In genomic region chr2:112690853-112691390, GRCh38 we compare ENCODE assay signal across 1 cellular context.
TF ChIP-seq lines count a peak whose summit lies in the region.

No MANE protein-coding gene starts in this region.

TF ChIP-seq in HepG2, 621 proteins besides CTCF, POLR2A, EP300 and RAD21 (continued from another document and continues in another):
- TF ChIP-seq TCF12 (IDR thresholded peaks at IDR 0.05), result no peak
- no peak for TF ChIP-seq TCF12 (CRISPR knock-in tag; IDR thresholded peaks at IDR 0.05)
- no peak for TF ChIP-seq RBM39 (IDR thresholded peaks at IDR 0.05; ENCODE audit: low read depth, low read length, poor library complexity, severe bottlenecking)
- no peak for TF ChIP-seq SMAD3 (CRISPR knock-in tag; IDR thresholded peaks at IDR 0.05)
- no peak for TF ChIP-seq ZNF703 (CRISPR knock-in tag; IDR thresholded peaks at IDR 0.05; ENCODE audit: borderline replicate concordance)
- TF ChIP-seq ZKSCAN5 (CRISPR knock-in tag; IDR thresholded peaks at IDR 0.05), result no peak
- TF ChIP-seq, protein P1, sequence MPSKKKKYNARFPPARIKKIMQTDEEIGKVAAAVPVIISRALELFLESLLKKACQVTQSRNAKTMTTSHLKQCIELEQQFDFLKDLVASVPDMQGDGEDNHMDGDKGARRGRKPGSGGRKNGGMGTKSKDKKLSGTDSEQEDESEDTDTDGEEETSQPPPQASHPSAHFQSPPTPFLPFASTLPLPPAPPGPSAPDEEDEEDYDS (CRISPR knock-in tag; IDR thresholded peaks at IDR 0.05), result no peak
- TF ChIP-seq ELF4 (CRISPR knock-in tag; IDR thresholded peaks at IDR 0.05; ENCODE audit: borderline replicate concordance), result no peak
- TF ChIP-seq ZNF496 (CRISPR knock-in tag; IDR thresholded peaks at IDR 0.05; ENCODE audit: insufficient replicate concordance), result no peak
- TF ChIP-seq ZNF674 (CRISPR knock-in tag; IDR thresholded peaks at IDR 0.05; ENCODE audit: low read depth), result no peak
- no peak for TF ChIP-seq AFF4 (CRISPR knock-in tag; IDR thresholded peaks at IDR 0.05)
- TF ChIP-seq ZNF34 (CRISPR knock-in tag; IDR thresholded peaks at IDR 0.05; ENCODE audit: borderline replicate concordance), result no peak
- no peak for TF ChIP-seq ZNF354B (CRISPR knock-in tag; IDR thresholded peaks at IDR 0.05)
- TF ChIP-seq, protein P2, sequence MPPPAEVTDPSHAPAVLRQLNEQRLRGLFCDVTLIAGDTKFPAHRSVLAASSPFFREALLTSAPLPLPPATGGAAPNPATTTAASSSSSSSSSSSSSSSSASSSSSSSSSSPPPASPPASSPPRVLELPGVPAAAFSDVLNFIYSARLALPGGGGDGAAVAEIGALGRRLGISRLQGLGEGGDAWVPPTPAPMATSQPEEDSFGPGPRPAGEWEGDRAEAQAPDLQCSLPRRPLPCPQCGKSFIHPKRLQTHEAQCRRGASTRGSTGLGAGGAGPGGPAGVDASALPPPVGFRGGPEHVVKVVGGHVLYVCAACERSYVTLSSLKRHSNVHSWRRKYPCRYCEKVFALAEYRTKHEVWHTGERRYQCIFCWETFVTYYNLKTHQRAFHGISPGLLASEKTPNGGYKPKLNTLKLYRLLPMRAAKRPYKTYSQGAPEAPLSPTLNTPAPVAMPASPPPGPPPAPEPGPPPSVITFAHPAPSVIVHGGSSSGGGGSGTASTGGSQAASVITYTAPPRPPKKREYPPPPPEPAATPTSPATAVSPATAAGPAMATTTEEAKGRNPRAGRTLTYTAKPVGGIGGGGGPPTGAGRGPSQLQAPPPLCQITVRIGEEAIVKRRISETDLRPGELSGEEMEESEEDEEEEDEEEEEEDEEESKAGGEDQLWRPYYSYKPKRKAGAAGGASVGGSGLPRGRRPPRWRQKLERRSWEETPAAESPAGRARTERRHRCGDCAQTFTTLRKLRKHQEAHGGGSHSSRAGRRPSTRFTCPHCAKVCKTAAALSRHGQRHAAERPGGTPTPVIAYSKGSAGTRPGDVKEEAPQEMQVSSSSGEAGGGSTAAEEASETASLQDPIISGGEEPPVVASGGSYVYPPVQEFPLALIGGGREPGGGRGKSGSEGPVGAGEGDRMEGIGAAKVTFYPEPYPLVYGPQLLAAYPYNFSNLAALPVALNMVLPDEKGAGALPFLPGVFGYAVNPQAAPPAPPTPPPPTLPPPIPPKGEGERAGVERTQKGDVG (CRISPR knock-in tag; IDR thresholded peaks at IDR 0.05; ENCODE audit: borderline replicate concordance), result no peak
- TF ChIP-seq ATAD3A (CRISPR knock-in tag; IDR thresholded peaks at IDR 0.05), result no peak
- no peak; the same call in 1 of the 2 replicates for TF ChIP-seq CEBPB (IDR thresholded peaks at IDR 0.05; ENCODE audit: borderline replicate concordance, low read depth, low read length)
- no peak for TF ChIP-seq RFX5 (IDR thresholded peaks at IDR 0.05; ENCODE audit: low read depth, low read length)
- TF ChIP-seq ESRRA (CRISPR knock-in tag; IDR thresholded peaks at IDR 0.05; ENCODE audit: low read depth), result no peak
- TF ChIP-seq ZNF646 (CRISPR knock-in tag; IDR thresholded peaks at IDR 0.05), result no peak
- TF ChIP-seq ELF3 (CRISPR knock-in tag; IDR thresholded peaks at IDR 0.05), result no peak
- TF ChIP-seq ZNF503 (CRISPR knock-in tag; IDR thresholded peaks at IDR 0.05), result no peak
- no peak for TF ChIP-seq ZNF556 (CRISPR knock-in tag; IDR thresholded peaks at IDR 0.05; ENCODE audit: borderline replicate concordance)
- TF ChIP-seq ERF (CRISPR knock-in tag; IDR thresholded peaks at IDR 0.05), result no peak
- no peak for TF ChIP-seq ETV6 (CRISPR knock-in tag; conservative IDR thresholded peaks at IDR 0.05)
- no peak for TF ChIP-seq SYNCRIP (IDR thresholded peaks at IDR 0.05; ENCODE audit: insufficient read depth, low read depth, low read length)
- TF ChIP-seq MYNN (CRISPR knock-in tag; IDR thresholded peaks at IDR 0.05; ENCODE audit: low read depth), result no peak
- TF ChIP-seq HNRNPL (IDR thresholded peaks at IDR 0.05; ENCODE audit: low read depth, low read length), result no peak
- no peak for TF ChIP-seq ZNF577 (CRISPR knock-in tag; IDR thresholded peaks at IDR 0.05; ENCODE audit: borderline replicate concordance, low read depth)
- no peak for TF ChIP-seq SIX4 (CRISPR knock-in tag; IDR thresholded peaks at IDR 0.05)
- no peak for TF ChIP-seq U2AF2 (IDR thresholded peaks at IDR 0.05; ENCODE audit: low read depth, low read length)
- TF ChIP-seq NR1H2 (CRISPR knock-in tag; IDR thresholded peaks at IDR 0.05; ENCODE audit: borderline replicate concordance, low read depth), result no peak
- TF ChIP-seq SIX1 (CRISPR knock-in tag; IDR thresholded peaks at IDR 0.05; ENCODE audit: borderline replicate concordance), result no peak
- no peak for TF ChIP-seq ZFYVE20 (CRISPR knock-in tag; IDR thresholded peaks at IDR 0.05; ENCODE audit: borderline replicate concordance, low read depth)
- TF ChIP-seq ZNF431 (CRISPR knock-in tag; IDR thresholded peaks at IDR 0.05; ENCODE audit: borderline replicate concordance, low read depth), result no peak
- TF ChIP-seq ZNF3 (CRISPR knock-in tag; IDR thresholded peaks at IDR 0.05), result no peak
- no peak for TF ChIP-seq ZNF614 (CRISPR knock-in tag; IDR thresholded peaks at IDR 0.05; ENCODE audit: borderline replicate concordance)
- no peak for TF ChIP-seq SSRP1 (CRISPR knock-in tag; IDR thresholded peaks at IDR 0.05)
- no peak for TF ChIP-seq SMAD9 (CRISPR knock-in tag; IDR thresholded peaks at IDR 0.05)
- TF ChIP-seq SMAD1 (CRISPR knock-in tag; IDR thresholded peaks at IDR 0.05; ENCODE audit: borderline replicate concordance, low read depth), result peak; percentile 50; the same call in 1 of the 2 replicates
- TF ChIP-seq RXRB (CRISPR knock-in tag; IDR thresholded peaks at IDR 0.05; ENCODE audit: borderline replicate concordance), result no peak
- no peak for TF ChIP-seq TOE1 (CRISPR knock-in tag; IDR thresholded peaks at IDR 0.05)
- no peak for TF ChIP-seq ZNF761 (CRISPR knock-in tag; conservative IDR thresholded peaks at IDR 0.05)
- no peak for TF ChIP-seq BATF2 (CRISPR knock-in tag; IDR thresholded peaks at IDR 0.05)
- TF ChIP-seq ZNF484 (CRISPR knock-in tag; IDR thresholded peaks at IDR 0.05; ENCODE audit: borderline replicate concordance, low read depth), result no peak
- TF ChIP-seq RFXAP (CRISPR knock-in tag; IDR thresholded peaks at IDR 0.05; ENCODE audit: borderline replicate concordance), result no peak
- TF ChIP-seq ZFP37 (CRISPR knock-in tag; IDR thresholded peaks at IDR 0.05; ENCODE audit: borderline replicate concordance), result no peak
